Comparison of ENCODE assay signal across 20 cellular contexts in the genomic region with DNA sequence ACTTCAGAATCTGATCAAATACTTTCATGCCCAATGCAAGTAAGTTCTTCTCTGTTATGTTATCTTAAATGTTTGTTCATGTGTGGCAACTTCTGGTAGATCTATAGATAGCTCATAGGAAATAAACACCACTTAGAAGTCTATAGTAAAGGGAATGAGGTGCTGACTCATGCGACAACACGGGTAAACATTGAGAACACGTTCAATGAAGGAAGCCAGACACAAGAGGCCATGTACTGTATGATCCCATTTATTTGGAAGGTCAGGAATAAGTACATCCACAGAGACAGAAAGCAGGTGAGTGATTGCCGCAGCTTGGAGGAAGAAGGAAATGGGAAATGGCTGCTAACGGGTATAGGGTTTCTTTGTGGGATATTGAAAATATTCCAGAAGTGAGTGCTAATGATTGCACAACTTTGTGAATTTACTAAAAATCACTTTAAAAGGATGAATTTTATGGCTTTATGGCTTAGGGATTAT.
DNase-seq lines count a peak whose midpoint lies in the region; ATAC-seq and TF ChIP-seq lines count a peak whose summit lies in the region.
"Had no signal": no experiment of that assay in that cellular context is flagged by ENCODE, and none has a peak within 500 bp of the region (broad histone marks: within the 10 kb centered on the region; RNA-seq: fewer than 3 reads in every experiment).

No MANE protein-coding gene starts in this region.

- H3K4me3 Mint-ChIP-seq in MCF 10A (ENCODE audit: unreplicated experiment) = no peak overlapping the region
- H3K4me3 Mint-ChIP-seq: activated CD8-positive, alpha-beta memory T cell treated with anti-CD3 and anti-CD28 coated beads, Interleukin-2, amount 10 ng/mL, durations not matched to agents 7 days and 5 days; CD4-positive, CD25-positive, alpha-beta regulatory T cell; naive thymus-derived CD8-positive, alpha-beta T cell; stimulated activated memory B cell treated with anti-CD40 and anti-IgM and Interleukin-4, amounts not matched to agents 10 μg/mL and 1 μg/mL and 100 μg/mL, for 72 hours; T-helper 1 cell treated with Interleukin-12 subunit alpha and Interleukin-12 subunit beta and Interleukin-4 antibody, amounts not matched to agents 30 μg/mL and 1 μg/mL, for 36 hours had no signal

- H3K9me3 Mint-ChIP-seq in MCF 10A (ENCODE audit: unreplicated experiment) = no peaks in the 10 kb centered on the region
- H3K9me3 Mint-ChIP-seq: naive thymus-derived CD8-positive, alpha-beta T cell; stimulated activated memory B cell treated with anti-CD40 and anti-IgM and Interleukin-4, amounts not matched to agents 10 μg/mL and 1 μg/mL and 100 μg/mL, for 72 hours; T-helper 1 cell treated with Interleukin-12 subunit alpha and Interleukin-12 subunit beta and Interleukin-4 antibody, amounts not matched to agents 30 μg/mL and 1 μg/mL, for 36 hours had no signal

- H3K4me1 ChIP-seq in mammary epithelial cell (ENCODE audit: insufficient read depth, low read length) = no peaks in the 10 kb centered on the region
- peaks cover 0 to 10% of the 10 kb centered on the region in 2 donors for H3K4me1 ChIP-seq in gastrocnemius medialis

- no peak for TF ChIP-seq CTCF in MCF 10A (IDR thresholded peaks at IDR 0.05; ENCODE audit: unreplicated experiment)
- TF ChIP-seq CTCF in mammary epithelial cell (conservative IDR thresholded peaks at IDR 0.05 in 1 of 2, IDR thresholded peaks at IDR 0.05 in 1 of 2; ENCODE audit: extremely low read depth in 1 of 2, insufficient read depth in 1 of 2, low read depth in 1 of 2, low read length in 2 of 2) = no peak
- TF ChIP-seq CTCF in fibroblast of villous mesenchyme (IDR thresholded peaks at IDR 0.05; ENCODE audit: insufficient read depth, low read depth, low read length) = no peak
- TF ChIP-seq CTCF in gastrocnemius medialis (IDR thresholded peaks at IDR 0.05 in 4 of 5, conservative IDR thresholded peaks at IDR 0.05 in 1 of 5) = no peak

- peaks cover 7% of the 10 kb centered on the region for H3K4me1 Mint-ChIP-seq in MCF 10A (ENCODE audit: insufficient read depth, unreplicated experiment)
- H3K4me1 Mint-ChIP-seq: activated CD8-positive, alpha-beta memory T cell treated with anti-CD3 and anti-CD28 coated beads, Interleukin-2, amount 10 ng/mL, durations not matched to agents 7 days and 5 days; CD4-positive, CD25-positive, alpha-beta regulatory T cell had no signal

- H3K4me3 ChIP-seq in mammary epithelial cell (replicated peaks in 1 of 3; ENCODE audit: insufficient read depth in 1 of 3, low read depth in 2 of 3, low read length in 3 of 3) (no peak overlapping the region), fibroblast of villous mesenchyme (ENCODE audit: low read depth, low read length) (no peak overlapping the region), gastrocnemius medialis (no peak overlapping the region)
- H3K4me3 ChIP-seq: transverse colon had no signal

- no peak overlapping the region for H3K4me2 ChIP-seq in mammary epithelial cell (ENCODE audit: insufficient read depth, low read depth, low read length)

- no TSS peak for BruUV-seq in MCF 10A (replicated peaks; lab: Mats Ljungman, UMichigan)
- BruUV-seq in mammary epithelial cell (replicated peaks; lab: Mats Ljungman, UMichigan) = no TSS peak

- H3K36me3 Mint-ChIP-seq in MCF 10A (ENCODE audit: insufficient read depth, unreplicated experiment) = peaks cover 65% of the 10 kb centered on the region
- H3K36me3 Mint-ChIP-seq: activated CD8-positive, alpha-beta memory T cell treated with anti-CD3 and anti-CD28 coated beads, Interleukin-2, amount 10 ng/mL, durations not matched to agents 7 days and 5 days; CD4-positive, CD25-positive, alpha-beta regulatory T cell; naive thymus-derived CD8-positive, alpha-beta T cell; stimulated activated memory B cell treated with anti-CD40 and anti-IgM and Interleukin-4, amounts not matched to agents 10 μg/mL and 1 μg/mL and 100 μg/mL, for 72 hours had no signal

- no peaks in the 10 kb centered on the region for H3K27me3 Mint-ChIP-seq in MCF 10A (ENCODE audit: insufficient read depth, unreplicated experiment)

- ATAC-seq in GM21576 (IDR thresholded peaks at IDR 0.05; ENCODE audit: unreplicated experiment) = no peak
- ATAC-seq in gastrocnemius medialis = no peak
- ATAC-seq: activated CD4-positive, CD25-positive, alpha-beta regulatory T cell treated with anti-CD3 and anti-CD28 coated beads, Interleukin-2, amount 50 U/mL, for 24 hours; activated CD8-positive, alpha-beta memory T cell treated with anti-CD3 and anti-CD28 coated beads, Interleukin-2, amount 10 ng/mL, durations not matched to agents 7 days and 5 days; naive thymus-derived CD8-positive, alpha-beta T cell; Right ventricle myocardium inferior; stimulated activated memory B cell treated with anti-CD40 and anti-IgM and Interleukin-4, amounts not matched to agents 10 μg/mL and 1 μg/mL and 100 μg/mL, for 72 hours had no signal

- intact Hi-C loops in MCF 10A (cut with micrococcal nuclease) = no loop called here
- intact Hi-C loops in mammary epithelial cell (cut with micrococcal nuclease) = no loop called here
- intact Hi-C loops in gastrocnemius medialis (cut with DNase I; ENCODE audit: low total_unique reads) = no loop called here

- H3K36me3 ChIP-seq in mammary epithelial cell (ENCODE audit: insufficient read depth, low read length) (peaks cover 47% of the 10 kb centered on the region), gastrocnemius medialis (no peaks in the 10 kb centered on the region)

- H3K27ac Mint-ChIP-seq in MCF 10A (ENCODE audit: low read depth, unreplicated experiment) = no peak overlapping the region
- H3K27ac Mint-ChIP-seq: activated CD8-positive, alpha-beta memory T cell treated with anti-CD3 and anti-CD28 coated beads, Interleukin-2, amount 10 ng/mL, durations not matched to agents 7 days and 5 days; CD4-positive, CD25-positive, alpha-beta regulatory T cell; naive thymus-derived CD8-positive, alpha-beta T cell; stimulated activated memory B cell treated with anti-CD40 and anti-IgM and Interleukin-4, amounts not matched to agents 10 μg/mL and 1 μg/mL and 100 μg/mL, for 72 hours; T-helper 1 cell treated with Interleukin-12 subunit alpha and Interleukin-12 subunit beta and Interleukin-4 antibody, amounts not matched to agents 30 μg/mL and 1 μg/mL, for 36 hours had no signal

- CTCF ChIA-PET in MCF 10A (lab: Yijun Ruan, JAX) = interaction anchor here (0.8 to 1.5 kb wide), 4 partner anchors 10 to 185 kb away, joined by 3 to 7 read pairs (median 4); no protein-coding TSS in a partner anchor
- CTCF ChIA-PET in mammary epithelial cell (lab: Charles Lee; ENCODE audit: low non-redundant PET) = no interaction called here

- peaks cover 43% of the 10 kb centered on the region for H3K79me2 ChIP-seq in mammary epithelial cell (ENCODE audit: insufficient read depth, low read length)

- DNase-seq in MCF 10A (ENCODE audit: unreplicated experiment) (peak; percentile 35), mammary epithelial cell (no peak), NCI-H774 (lab: John Stamatoyannopoulos, UW) (peak; percentile 7), fibroblast of villous mesenchyme (ENCODE audit: low read depth) (peak; percentile 87), AG08396 (ENCODE audit: low spot score) (no peak), EL (no peak), gastrocnemius medialis (no peak)
- DNase-seq: 8988T; activated CD8-positive, alpha-beta memory T cell treated with anti-CD3 and anti-CD28 coated beads, Interleukin-2, amount 10 ng/mL, durations not matched to agents 7 days and 5 days; activated effector memory CD4-positive, alpha-beta T cell treated with Interleukin-2 at 50 U/mL for 16 hours; CD4-positive, CD25-positive, alpha-beta regulatory T cell; cerebellar nuclear complex; naive thymus-derived CD8-positive, alpha-beta T cell; posterior cingulate gyrus; transverse colon had no signal

- POLR2A ChIA-PET in MCF 10A (lab: Yijun Ruan, JAX) = interaction anchor here (0.7 to 0.9 kb wide), 2 partner anchors 8 to 9 kb away, joined by 3 read pairs; no protein-coding TSS in a partner anchor

- H3K27me3 ChIP-seq in mammary epithelial cell (ENCODE audit: insufficient read depth, low read length) (no peaks in the 10 kb centered on the region), gastrocnemius medialis (no peaks in the 10 kb centered on the region)
- H3K27me3 ChIP-seq: transverse colon had no signal

- H3K9me3 ChIP-seq in mammary epithelial cell (replicated peaks; ENCODE audit: insufficient read depth, low read length) = no peaks in the 10 kb centered on the region
- no peaks in the 10 kb centered on the region for H3K9me3 ChIP-seq in gastrocnemius medialis
- H3K9me3 ChIP-seq: transverse colon had no signal

- in situ Hi-C loops in mammary epithelial cell (cut with MboI; ENCODE audit: low sequenced_read_pairs in 2 of 2) = loop anchor here in 1 of 2 donors (25.0 kb wide), 1 partner anchor 466 kb away; no protein-coding TSS in a partner anchor
- in situ Hi-C loops in gastrocnemius medialis (cut with MboI; ENCODE audit: low sequenced_read_pairs in 4 of 4) = no loop called here

- H3K9ac ChIP-seq in mammary epithelial cell (ENCODE audit: insufficient read depth, low read length) = no peak overlapping the region

- dilution Hi-C loops in mammary epithelial cell (cut with HindIII; ENCODE audit: low sequenced_read_pairs) = loop anchor here (5.0 kb wide), 2 partner anchors 34 to 51 kb away; no protein-coding TSS in a partner anchor

- H3K27ac ChIP-seq in mammary epithelial cell (ENCODE audit: insufficient read depth, low read depth, low read length) = no peak overlapping the region
- peak overlapping the region in 1 of 4 donors; percentile 15 for H3K27ac ChIP-seq in gastrocnemius medialis

- H4K20me1 ChIP-seq in mammary epithelial cell (ENCODE audit: insufficient read depth, low read length) = no peaks in the 10 kb centered on the region

- H2AFZ ChIP-seq in mammary epithelial cell (ENCODE audit: low read depth, low read length) = no peak overlapping the region

- no peak for TF ChIP-seq POLR2A in gastrocnemius medialis (IDR thresholded peaks at IDR 0.05)

- 96% methylated on average over 5 of the region's 5 CpGs for WGBS in mammary epithelial cell (ENCODE audit: low coverage, missing lambda C conversion rate)

Comparison
In these comparisons a context has a peak if more than half of its experiments do, and no peak if none do; other contexts are left out.
1. DNase-seq: peak in MCF 10A (single experiment), NCI-H774 (single experiment) and fibroblast of villous mesenchyme (single experiment); none in mammary epithelial cell (single experiment), AG08396 (single experiment), EL (single experiment) and gastrocnemius medialis (0 of 2).